13 cellular contexts compared by ENCODE assay signal in the genomic region with DNA sequence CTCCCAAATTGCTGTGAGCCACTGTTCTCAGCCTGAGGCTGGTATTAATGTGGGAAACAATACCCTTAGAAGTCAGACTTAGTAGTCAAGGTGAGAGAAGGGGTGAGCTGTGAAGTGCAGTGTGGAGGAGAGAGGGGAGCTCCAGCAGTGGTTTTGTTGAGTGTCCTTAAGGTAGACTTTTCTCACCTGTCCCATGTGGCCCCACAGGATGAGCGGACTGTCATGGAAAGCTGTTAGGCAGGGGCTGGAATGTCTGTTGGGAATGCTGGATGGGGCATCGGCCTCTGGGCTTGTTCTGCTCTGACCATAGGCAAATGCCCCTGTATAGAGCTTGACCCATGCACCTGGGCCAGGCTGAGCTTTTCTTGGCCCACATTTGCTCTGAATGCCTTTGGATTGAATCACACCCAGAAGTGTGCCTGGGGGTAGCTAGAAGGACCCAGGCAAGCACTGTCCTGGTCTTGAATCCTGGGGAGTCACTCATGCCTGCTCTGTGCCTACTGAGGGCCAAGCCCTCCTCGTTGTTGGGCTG. TPM values are rescaled to one million over a fixed set of nuclear protein-coding genes. Genes with fewer than 3 reads are reported as not detected.
DNase-seq lines count a peak whose midpoint lies in the region; ATAC-seq, FAIRE-seq and TF ChIP-seq lines count a peak whose summit lies in the region.
"Had no signal": no experiment of that assay in that cellular context is flagged by ENCODE, and none has a peak within 500 bp of the region (broad histone marks: within the 10 kb centered on the region; RNA-seq: fewer than 3 reads in every experiment).

No MANE protein-coding gene starts in this region.

- in situ Hi-C loops in ACHN (cut with HindIII; ENCODE audit: low pct_ligation_motif_present, low pct_unique_long_range_greater_than_20kb, low sequenced_read_pairs) = no loop called here

- H3K27ac Mint-ChIP-seq in naive thymus-derived CD8-positive, alpha-beta T cell = peak overlapping the region; percentile 87 to 98 (median 95)
- H3K27ac Mint-ChIP-seq: WTC11 had no signal

- POLR2A ChIA-PET in naive thymus-derived CD8-positive, alpha-beta T cell (lab: Charles Lee) = interaction anchor here (1.2 to 20.6 kb wide), 5 partner anchors 8 to 41 kb away, joined by 5 to 914 read pairs (median 8); a partner anchor contains a TSS

- no peak for FAIRE-seq in bronchial epithelial cell (lab: Jason Lieb, UNC)

- DNase-seq in ACHN = peak; percentile 53
- DNase-seq in HL-60 (ENCODE audit: low read depth in 1 of 2, low spot score in 1 of 2) = no peak
- peak; percentile 62 for DNase-seq in bronchial epithelial cell (ENCODE audit: low read depth)
- DNase-seq in naive thymus-derived CD8-positive, alpha-beta T cell = peak in 1 of 10 donors; percentile 26
- DNase-seq in COLO829 (ENCODE audit: low spot score) = no peak
- no peak for DNase-seq in NOMO-1 treated with DMSO at 0.1 percent for 48 hours (lab: John Stamatoyannopoulos, UW; ENCODE audit: unreplicated experiment)
- no peak for DNase-seq in SK-N-DZ (ENCODE audit: low spot score)
- DNase-seq: DMS79 treated with DMSO at 0.1 percent for 48 hours; stimulated activated CD4-positive, alpha-beta T cell treated with anti-CD3 and anti-CD28 coated beads, Interleukin-4, amount 100 ng/mL, for 4 hours had no signal

- peak overlapping the region in 9 of 10 donors; percentile 54 to 83 (median 64) for H3K4me3 Mint-ChIP-seq in naive thymus-derived CD8-positive, alpha-beta T cell
- H3K4me3 Mint-ChIP-seq: WTC11 had no signal

- ATAC-seq in naive thymus-derived CD8-positive, alpha-beta T cell = no peak
- ATAC-seq in HG02623 (IDR thresholded peaks at IDR 0.05; ENCODE audit: unreplicated experiment) = no peak
- ATAC-seq: left lobe of liver had no signal

- H3K27ac ChIP-seq in HL-60 (replicated peaks) = peak overlapping the region; percentile 76
- H3K27ac ChIP-seq: KMS-11 had no signal

- H3K9me3 Mint-ChIP-seq in naive thymus-derived CD8-positive, alpha-beta T cell = peaks cover 0 to 7% (median 2%) of the 10 kb centered on the region in 9 donors
- H3K9me3 Mint-ChIP-seq: WTC11 had no signal

- no peak overlapping the region for H3K4me3 ChIP-seq in HL-60 (replicated peaks; ENCODE audit: insufficient read depth, low read length)
- no peak overlapping the region for H3K4me3 ChIP-seq in bronchial epithelial cell (ENCODE audit: low read depth, low read length)

- H3K36me3 ChIP-seq in bronchial epithelial cell (ENCODE audit: control insufficient read depth, insufficient read depth, low read length) = peaks cover 2% of the 10 kb centered on the region

- H3K27me3 ChIP-seq in HL-60 (ENCODE audit: insufficient read depth, poor library complexity, severe bottlenecking) = no peaks in the 10 kb centered on the region
- no peaks in the 10 kb centered on the region for H3K27me3 ChIP-seq in bronchial epithelial cell (ENCODE audit: control insufficient read depth, insufficient read depth, low read length)

- H3K4me1 Mint-ChIP-seq in naive thymus-derived CD8-positive, alpha-beta T cell = peaks cover 68 to 99% (median 98%) of the 10 kb centered on the region in 4 donors

- H3K36me3 Mint-ChIP-seq in naive thymus-derived CD8-positive, alpha-beta T cell = peaks cover 6 to 40% (median 14%) of the 10 kb centered on the region in 3 donors

- H3K27me3 Mint-ChIP-seq in naive thymus-derived CD8-positive, alpha-beta T cell = no peaks in the 10 kb centered on the region

- TF ChIP-seq CTCF in HL-60 (IDR thresholded peaks at IDR 0.05; ENCODE audit: insufficient read depth, low read length) (no peak), bronchial epithelial cell (IDR thresholded peaks at IDR 0.05; ENCODE audit: insufficient read depth, low read length, severe bottlenecking) (no peak)

RNA-seq across cellular contexts. Expression of a gene that starts 36.3 kb away (rescaled TPM):
- under 0.01 TPM in 2 replicates for total RNA-seq in bronchial epithelial cell
- under 1 TPM; 0.11 to 0.36 TPM for total RNA-seq in naive thymus-derived CD8-positive, alpha-beta T cell
- not detected for polyA plus RNA-seq in naive thymus-derived CD8-positive, alpha-beta T cell
- polyA plus RNA-seq in SK-N-DZ (2014; cell fraction: cytosol; rRNA removed) = not detected in 2 replicates
- not detected in 2 replicates for polyA plus RNA-seq in SK-N-DZ (2014; cell fraction: nucleus; rRNA removed)
- total RNA-seq: left lobe of liver had no signal

RNA-seq across cellular contexts. Expression of a gene that starts 47.3 kb away (rescaled TPM):
- 21.1 and 30.1 TPM in 2 replicates for total RNA-seq in bronchial epithelial cell
- total RNA-seq in naive thymus-derived CD8-positive, alpha-beta T cell = 100 to 1,000 TPM; 163 to 165 TPM
- polyA plus RNA-seq in naive thymus-derived CD8-positive, alpha-beta T cell = 100 to 1,000 TPM; 152 to 293 (median 155) TPM
- 34.6 and 36.3 TPM in 2 replicates for polyA plus RNA-seq in SK-N-DZ (2014; cell fraction: cytosol; rRNA removed)
- polyA plus RNA-seq in SK-N-DZ (2014; cell fraction: nucleus; rRNA removed) = 16.0 and 16.4 TPM in 2 replicates

Comparison
In these comparisons a context has a peak if more than half of its experiments do, and no peak if none do; other contexts are left out.
1. DNase-seq: peak in ACHN (single experiment) and bronchial epithelial cell (single experiment); none in HL-60 (0 of 2), COLO829 (single experiment), NOMO-1 treated with DMSO at 0.1 percent for 48 hours (single experiment) and SK-N-DZ (single experiment).